17 cellular contexts compared by ENCODE assay signal in genomic region chr9:6471231-6471630, GRCh38.
"Had no signal": no experiment of that assay in that cellular context is flagged by ENCODE, and none has a peak within 500 bp of the region (broad histone marks: within the 10 kb centered on the region; RNA-seq: fewer than 3 reads in every experiment).

No MANE protein-coding gene starts in this region.

- H3K9me3 ChIP-seq: gastrocnemius medialis, heart right ventricle, neutrophil, right atrium auricular region, sigmoid colon, testis, tibial nerve had no signal

- H3K9me3 Mint-ChIP-seq: naive thymus-derived CD4-positive, alpha-beta T cell; stimulated activated naive CD8-positive, alpha-beta T cell treated with anti-CD3 and anti-CD28 coated beads, Interleukin-15, Interleukin-2, amounts not matched to agents 100 ng/mL and 50 ng/mL, for 24 hours had no signal

- H3K4me3 Mint-ChIP-seq: naive thymus-derived CD4-positive, alpha-beta T cell; stimulated activated naive CD8-positive, alpha-beta T cell treated with anti-CD3 and anti-CD28 coated beads, Interleukin-15, Interleukin-2, amounts not matched to agents 100 ng/mL and 50 ng/mL, for 24 hours had no signal

- H3K4me1 ChIP-seq: right atrium auricular region, sigmoid colon, testis had no signal

- FAIRE-seq: endometrium, islet of Langerhans had no signal

- H3K27me3 Mint-ChIP-seq: naive thymus-derived CD4-positive, alpha-beta T cell; stimulated activated naive CD8-positive, alpha-beta T cell treated with anti-CD3 and anti-CD28 coated beads, Interleukin-15, Interleukin-2, amounts not matched to agents 100 ng/mL and 50 ng/mL, for 24 hours had no signal

- H3K27ac Mint-ChIP-seq: stimulated activated naive CD8-positive, alpha-beta T cell treated with anti-CD3 and anti-CD28 coated beads, Interleukin-15, Interleukin-2, amounts not matched to agents 100 ng/mL and 50 ng/mL, for 24 hours had no signal

- ATAC-seq: gastrocnemius medialis; heart right ventricle; naive thymus-derived CD4-positive, alpha-beta T cell had no signal

- H3K36me3 ChIP-seq: gastrocnemius medialis, neutrophil, right atrium auricular region, sigmoid colon had no signal

- DNase-seq: effector memory CD4-positive, alpha-beta T cell; gastrocnemius medialis; heart right ventricle; hypothalamus; kidney glomerular epithelial cell; naive thymus-derived CD4-positive, alpha-beta T cell; posterior cingulate gyrus; sigmoid colon; stimulated activated CD4-positive, alpha-beta T cell treated with anti-CD3 and anti-CD28 coated beads, Interleukin-2, amount 100 ng/mL, for 24 hours; testis had no signal

- H3K27ac ChIP-seq: gastrocnemius medialis, heart right ventricle, neutrophil, right atrium auricular region, sigmoid colon, skin epidermis, testis, tibial nerve had no signal

- H3K4me3 ChIP-seq: gastrocnemius medialis, heart right ventricle, right atrium auricular region, sigmoid colon, skin epidermis, testis, tibial nerve had no signal

- H3K27me3 ChIP-seq: gastrocnemius medialis, heart right ventricle, neutrophil, right atrium auricular region, sigmoid colon, testis, tibial nerve had no signal
